In the genomic region with DNA sequence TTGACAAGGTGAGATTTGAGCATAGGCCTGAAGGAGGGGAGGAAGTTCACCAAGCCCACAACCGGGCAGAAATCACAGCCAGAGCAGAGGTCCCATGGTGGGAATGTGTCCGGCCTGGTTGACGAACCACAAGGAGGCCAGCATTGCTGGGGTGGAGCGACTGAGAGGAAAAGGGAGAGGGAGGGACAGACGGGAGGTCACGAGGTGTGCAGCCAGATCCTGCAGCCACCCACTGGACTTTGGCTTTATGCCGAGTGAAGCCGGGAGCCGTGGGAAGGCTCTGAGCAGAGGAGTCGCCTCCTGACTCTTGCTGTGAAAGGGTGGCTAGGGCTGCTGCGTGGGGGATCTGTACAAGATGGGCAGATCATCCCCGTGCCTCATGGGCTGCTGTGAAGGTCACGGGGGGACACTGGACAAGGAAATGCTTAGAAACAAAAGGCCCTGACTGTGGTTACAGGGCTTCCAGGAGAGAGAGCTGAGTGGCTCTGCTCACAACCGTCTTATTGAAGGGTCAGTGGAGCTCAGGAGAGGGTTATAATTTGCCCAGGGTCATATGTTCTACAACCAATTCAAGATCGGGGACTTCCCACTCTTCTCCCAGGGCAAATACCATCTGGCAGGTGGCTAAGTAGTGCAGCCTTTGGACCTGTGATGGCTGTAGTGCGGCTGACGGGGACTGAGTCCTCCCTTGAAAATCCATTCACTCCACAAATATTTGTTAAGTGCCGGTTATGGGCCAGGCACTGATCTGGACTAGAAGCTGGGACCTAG, we compare ENCODE assay signal across 10 cellular contexts. TPM values are rescaled to one million over a fixed set of nuclear protein-coding genes. Genes with fewer than 3 reads are reported as not detected.
DNase-seq lines count a peak whose midpoint lies in the region; ATAC-seq and TF ChIP-seq lines count a peak whose summit lies in the region.
"Had no signal": no experiment of that assay in that cellular context is flagged by ENCODE, and none has a peak within 500 bp of the region (broad histone marks: within the 10 kb centered on the region; RNA-seq: fewer than 3 reads in every experiment).

No MANE protein-coding gene starts in this region.

- WGBS in adrenal gland, 4 donors: 57 to 70% (median 59%) methylated on average over 17 to 18 of the region's 18 CpGs

- peak; percentile 81 for ATAC-seq in Right ventricle myocardium superior (ENCODE audit: poor library complexity)
- peak; percentile 76 for ATAC-seq in upper lobe of right lung
- no peak for ATAC-seq in HG03135 (IDR thresholded peaks at IDR 0.05; ENCODE audit: unreplicated experiment)
- no peak for ATAC-seq in HG03039 (IDR thresholded peaks at IDR 0.05; ENCODE audit: unreplicated experiment)

- intact Hi-C loops in adrenal gland (cut with DNase I): no loop called here
- intact Hi-C loops in Right ventricle myocardium superior (cut with DNase I): no loop called here
- intact Hi-C loops in upper lobe of right lung (cut with DNase I): no loop called here

- no peaks in the 10 kb centered on the region for H3K36me3 ChIP-seq in adrenal gland (replicated peaks in 1 of 2)
- H3K36me3 ChIP-seq in upper lobe of right lung: no peaks in the 10 kb centered on the region

- H3K9me3 ChIP-seq in adrenal gland (replicated peaks in 1 of 3) (no peaks in the 10 kb centered on the region), upper lobe of right lung (no peaks in the 10 kb centered on the region)

- H3K4me1 ChIP-seq in adrenal gland (replicated peaks in 1 of 2): no peaks in the 10 kb centered on the region
- no peaks in the 10 kb centered on the region for H3K4me1 ChIP-seq in upper lobe of right lung

- H3K9me3 Mint-ChIP-seq in nephron: no peaks in the 10 kb centered on the region
- H3K9me3 Mint-ChIP-seq: activated naive CD4-positive, alpha-beta T cell treated with anti-CD3 and anti-CD28 coated beads, Interleukin-2, amount 50 U/mL, for 24 hours had no signal

- no peak for TF ChIP-seq CTCF in adrenal gland (IDR thresholded peaks at IDR 0.05)
- no peak for TF ChIP-seq CTCF in nephron (IDR thresholded peaks at IDR 0.05; ENCODE audit: unreplicated experiment in 3 of 3)
- TF ChIP-seq CTCF in upper lobe of right lung (IDR thresholded peaks at IDR 0.05): no peak
- no peak for TF ChIP-seq CTCF in GM10266 (IDR thresholded peaks at IDR 0.05; ENCODE audit: control insufficient read depth, insufficient read depth, low read depth, missing control alignments)

- no peak overlapping the region for H3K4me3 Mint-ChIP-seq in nephron
- H3K4me3 Mint-ChIP-seq: activated naive CD4-positive, alpha-beta T cell treated with anti-CD3 and anti-CD28 coated beads, Interleukin-2, amount 50 U/mL, for 24 hours had no signal

- H3K36me3 Mint-ChIP-seq in nephron (ENCODE audit: low read depth): no peaks in the 10 kb centered on the region
- H3K36me3 Mint-ChIP-seq: activated naive CD4-positive, alpha-beta T cell treated with anti-CD3 and anti-CD28 coated beads, Interleukin-2, amount 50 U/mL, for 24 hours had no signal

- H3K4me1 Mint-ChIP-seq in nephron: peaks cover 10% of the 10 kb centered on the region
- H3K4me1 Mint-ChIP-seq: activated naive CD4-positive, alpha-beta T cell treated with anti-CD3 and anti-CD28 coated beads, Interleukin-2, amount 50 U/mL, for 24 hours had no signal

- H3K27me3 Mint-ChIP-seq in nephron (ENCODE audit: low read depth): no peaks in the 10 kb centered on the region
- H3K27me3 Mint-ChIP-seq: activated naive CD4-positive, alpha-beta T cell treated with anti-CD3 and anti-CD28 coated beads, Interleukin-2, amount 50 U/mL, for 24 hours had no signal

- H3K27me3 ChIP-seq in adrenal gland: no peaks in the 10 kb centered on the region
- H3K27me3 ChIP-seq in upper lobe of right lung: no peaks in the 10 kb centered on the region

- H3K27ac Mint-ChIP-seq in nephron: peak overlapping the region; percentile 8 to 68 (median 52)
- H3K27ac Mint-ChIP-seq: activated naive CD4-positive, alpha-beta T cell treated with anti-CD3 and anti-CD28 coated beads, Interleukin-2, amount 50 U/mL, for 24 hours had no signal

- DNase-seq in adrenal gland (peak in 4 of 7 donors; percentile 47 to 74 (median 60)), Right ventricle myocardium superior (peak; percentile 76), upper lobe of right lung (peak; percentile 72), GM10266 (ENCODE audit: extremely low spot score) (no peak)
- DNase-seq: NCI-H748 treated with DMSO at 0.1 percent for 48 hours had no signal

- peak overlapping the region in 1 of 5 donors; percentile 40 for H3K27ac ChIP-seq in adrenal gland
- H3K27ac ChIP-seq in upper lobe of right lung: peak overlapping the region; percentile 24
- H3K27ac ChIP-seq: VCaP had no signal

- TF ChIP-seq POLR2A in adrenal gland (IDR thresholded peaks at IDR 0.05): no peak

- no peak overlapping the region for H3K4me3 ChIP-seq in adrenal gland
- H3K4me3 ChIP-seq in upper lobe of right lung: no peak overlapping the region

RNA-seq across cellular contexts. Expression of a gene that starts 15.6 kb away (rescaled TPM):
- 1,000 to 10,000 TPM in 6 of 8 donors, 100 to 1,000 TPM in 2; 582 to 3,185 (median 2,268) TPM for total RNA-seq in adrenal gland
- polyA plus RNA-seq in adrenal gland: 100 to 1,000 TPM; 719 to 852 (median 838) TPM
- total RNA-seq in Right ventricle myocardium superior: 263 TPM
- 2,961 TPM for total RNA-seq in upper lobe of right lung

RNA-seq across cellular contexts. Expression of a gene that starts 21.2 kb away (rescaled TPM):
- 1,000 to 10,000 TPM; 1,380 to 3,506 (median 1,891) TPM for total RNA-seq in adrenal gland
- polyA plus RNA-seq in adrenal gland: 1,000 to 10,000 TPM; 1,067 to 2,924 (median 1,712) TPM
- 1,133 TPM for total RNA-seq in Right ventricle myocardium superior
- 1,578 TPM for total RNA-seq in upper lobe of right lung

Comparison
In these comparisons a context has a peak if more than half of its experiments do, and no peak if none do; other contexts are left out.
1. ATAC-seq: peak in Right ventricle myocardium superior (single experiment) and upper lobe of right lung (single experiment); none in HG03135 (single experiment) and HG03039 (single experiment).